Comparison of ENCODE assay signal across 14 cellular contexts in genomic region chr1:66464802-66465201, GRCh38.
DNase-seq lines count a peak whose midpoint lies in the region; ATAC-seq, FAIRE-seq and TF ChIP-seq lines count a peak whose summit lies in the region.
"Had no signal": no experiment of that assay in that cellular context is flagged by ENCODE, and none has a peak within 500 bp of the region (broad histone marks: within the 10 kb centered on the region; RNA-seq: fewer than 3 reads in every experiment).

No MANE protein-coding gene starts in this region.

- peak; percentile 43 to 51; a peak in 3 of 6 replicates for ATAC-seq in A549
- ATAC-seq: body of pancreas had no signal

- no peak overlapping the region for H3K4me2 ChIP-seq in A549

- WGBS in A549 (ENCODE audit: missing lambda C conversion rate) = 45% methylated on average over 2 of the region's 2 CpGs
- 41 to 75% (median 44%) methylated on average over 2 of the region's 2 CpGs for WGBS in ovary, 3 donors

- H3K9me3 ChIP-seq in A549 (no peaks in the 10 kb centered on the region), ovary (peaks cover 0 to 3% of the 10 kb centered on the region in 2 donors)
- H3K9me3 ChIP-seq: body of pancreas had no signal

- DNase-seq in A549 (ENCODE audit: low read depth in 1 of 2, low spot score in 1 of 2) = peak in 1 of 2 experiments; percentile 16
- DNase-seq in HFFc6 = peak; percentile 98
- peak; percentile 99 for DNase-seq in amniotic epithelial cell (ENCODE audit: low read depth)
- DNase-seq in fibroblast of villous mesenchyme (ENCODE audit: low read depth) = peak; percentile 77
- no peak for DNase-seq in stimulated activated naive CD4-positive, alpha-beta T cell (lab: John Stamatoyannopoulos, UW)
- no peak for DNase-seq in SW480 (ENCODE audit: low spot score)
- DNase-seq in ovary = no peak
- no peak for DNase-seq in NCI-H446 (lab: John Stamatoyannopoulos, UW)
- DNase-seq: body of pancreas, immature natural killer cell, naive B cell, SHP77 had no signal

- no peaks in the 10 kb centered on the region for H3K27me3 ChIP-seq in ovary
- H3K27me3 ChIP-seq: body of pancreas had no signal

- H3K4me3 Mint-ChIP-seq in HFFc6 = peak overlapping the region; percentile 75
- H3K4me3 Mint-ChIP-seq: immature natural killer cell, naive B cell had no signal

- TF ChIP-seq EP300 in A549 (IDR thresholded peaks at IDR 0.05) = no peak
- TF ChIP-seq EP300 in ovary (IDR thresholded peaks at IDR 0.05) = no peak

- TF ChIP-seq POLR2A in A549 (IDR thresholded peaks at IDR 0.05; ENCODE audit: low read length) (no peak), ovary (IDR thresholded peaks at IDR 0.05) (no peak)

- peaks cover 58% of the 10 kb centered on the region for H3K36me3 Mint-ChIP-seq in HFFc6 (ENCODE audit: low read depth)
- H3K36me3 Mint-ChIP-seq: immature natural killer cell had no signal

- peaks cover 39% of the 10 kb centered on the region for H3K9me3 Mint-ChIP-seq in HFFc6

- no peak for FAIRE-seq in A549 (lab: Jason Lieb, UNC)
- FAIRE-seq: urothelium cell line had no signal

- POLR2A ChIA-PET in A549 (lab: Yijun Ruan, JAX) = no interaction called here

- H3K4me1 ChIP-seq in A549 (no peaks in the 10 kb centered on the region), ovary (ENCODE audit: insufficient read depth) (no peaks in the 10 kb centered on the region)
- H3K4me1 ChIP-seq: body of pancreas had no signal

- no peak for TF ChIP-seq CTCF in A549 (IDR thresholded peaks at IDR 0.05)
- no peak for TF ChIP-seq CTCF in HFFc6 (IDR thresholded peaks at IDR 0.05)
- no peak for TF ChIP-seq CTCF in fibroblast of villous mesenchyme (IDR thresholded peaks at IDR 0.05; ENCODE audit: insufficient read depth, low read depth, low read length)
- TF ChIP-seq CTCF in ovary (IDR thresholded peaks at IDR 0.05) = no peak

- no peak overlapping the region for H3K27ac ChIP-seq in A549
- no peak overlapping the region for H3K27ac ChIP-seq in ovary
- H3K27ac ChIP-seq: body of pancreas, VCaP had no signal

- H3K36me3 ChIP-seq in ovary = no peaks in the 10 kb centered on the region

- CTCF ChIA-PET in A549 (lab: Yijun Ruan, JAX) = no interaction called here

- H3K27me3 Mint-ChIP-seq in HFFc6 (ENCODE audit: insufficient read depth) = no peaks in the 10 kb centered on the region

- intact Hi-C loops in ovary (cut with DNase I) = no loop called here

- peak overlapping the region; percentile 99 for H3K27ac Mint-ChIP-seq in HFFc6
- H3K27ac Mint-ChIP-seq: immature natural killer cell, naive B cell had no signal

- H3K4me3 ChIP-seq in A549 = no peak overlapping the region
- no peak overlapping the region for H3K4me3 ChIP-seq in fibroblast of villous mesenchyme (ENCODE audit: low read depth, low read length)
- no peak overlapping the region for H3K4me3 ChIP-seq in ovary
- H3K4me3 ChIP-seq: body of pancreas had no signal

- peaks cover 96% of the 10 kb centered on the region for H3K4me1 Mint-ChIP-seq in HFFc6 (ENCODE audit: low read depth)
- H3K4me1 Mint-ChIP-seq: immature natural killer cell, naive B cell had no signal

- no peak for TF ChIP-seq RAD21 in A549 (conservative IDR thresholded peaks at IDR 0.05 in 1 of 2, IDR thresholded peaks at IDR 0.05 in 1 of 2)

TF ChIP-seq in A549, 52 proteins besides CTCF, POLR2A, EP300 and RAD21:
- TF ChIP-seq, protein P1, sequence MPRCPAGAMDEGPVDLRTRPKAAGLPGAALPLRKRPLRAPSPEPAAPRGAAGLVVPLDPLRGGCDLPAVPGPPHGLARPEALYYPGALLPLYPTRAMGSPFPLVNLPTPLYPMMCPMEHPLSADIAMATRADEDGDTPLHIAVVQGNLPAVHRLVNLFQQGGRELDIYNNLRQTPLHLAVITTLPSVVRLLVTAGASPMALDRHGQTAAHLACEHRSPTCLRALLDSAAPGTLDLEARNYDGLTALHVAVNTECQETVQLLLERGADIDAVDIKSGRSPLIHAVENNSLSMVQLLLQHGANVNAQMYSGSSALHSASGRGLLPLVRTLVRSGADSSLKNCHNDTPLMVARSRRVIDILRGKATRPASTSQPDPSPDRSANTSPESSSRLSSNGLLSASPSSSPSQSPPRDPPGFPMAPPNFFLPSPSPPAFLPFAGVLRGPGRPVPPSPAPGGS (IDR thresholded peaks at IDR 0.05) = no peak
- TF ChIP-seq USF2 (IDR thresholded peaks at IDR 0.05) = 0 out of 2 replicates have a peak, but pooled peaks have one; percentile 15

Comparison
In these comparisons a context has a peak if more than half of its experiments do, and no peak if none do; other contexts are left out.
1. DNase-seq: peak in HFFc6 (single experiment), amniotic epithelial cell (single experiment) and fibroblast of villous mesenchyme (single experiment); none in stimulated activated naive CD4-positive, alpha-beta T cell (0 of 6), SW480 (single experiment), ovary (0 of 5) and NCI-H446 (0 of 2).